2 cellular contexts compared by ENCODE assay signal in the genomic region with DNA sequence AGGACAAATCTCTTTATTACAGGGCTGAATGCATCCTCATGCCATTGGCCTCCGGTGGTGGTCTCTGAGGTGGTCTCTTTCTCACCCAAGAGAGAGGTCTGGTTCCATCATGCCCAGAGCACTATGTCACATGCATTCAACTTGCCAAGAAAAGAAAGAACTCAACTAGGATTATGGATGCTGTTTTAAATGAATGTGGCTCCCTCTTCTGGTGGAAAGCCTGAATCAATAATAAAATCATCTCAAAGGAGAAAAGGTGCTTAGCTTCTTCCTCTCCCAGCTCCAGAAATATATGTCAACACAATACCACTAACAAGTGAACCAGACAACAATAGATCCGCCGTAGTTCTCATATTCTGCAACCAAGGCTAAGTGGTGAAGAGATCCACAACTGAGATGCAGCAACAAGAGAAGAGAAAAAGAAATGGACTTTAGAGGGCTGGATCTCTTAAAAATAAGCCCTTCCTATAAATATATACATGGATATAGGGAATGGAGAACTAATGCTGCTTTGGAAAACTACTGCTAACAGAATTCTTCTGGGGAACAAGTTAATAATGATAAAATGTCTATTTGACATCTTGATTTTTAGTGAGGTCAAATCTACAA.
TF ChIP-seq lines count a peak whose summit lies in the region.

No MANE protein-coding gene starts in this region.

TF ChIP-seq in IMR-90, 13 proteins besides CTCF, POLR2A, EP300 and RAD21:
- TF ChIP-seq SMC3 (IDR thresholded peaks at IDR 0.05; ENCODE audit: low read depth, low read length) = peak; percentile 88
- no peak for TF ChIP-seq FOS (IDR thresholded peaks at IDR 0.05; ENCODE audit: low read depth, low read length)
TF ChIP-seq in IMR-90: peak in this region for 1.

TF ChIP-seq in H1, 55 proteins besides CTCF, POLR2A, EP300 and RAD21:
- TF ChIP-seq TEAD4 (IDR thresholded peaks at IDR 0.05; ENCODE audit: low read depth, low read length) (no peak), CREB1 (IDR thresholded peaks at IDR 0.05) (no peak), HDAC6 (IDR thresholded peaks at IDR 0.05; ENCODE audit: low read depth, low read length) (no peak), BCL11A (IDR thresholded peaks at IDR 0.05; ENCODE audit: low read depth in 2 of 2, low read length in 2 of 2) (no peak), BRCA1 (IDR thresholded peaks at IDR 0.05; ENCODE audit: low read depth, low read length) (no peak), EGR1 (IDR thresholded peaks at IDR 0.05; ENCODE audit: borderline replicate concordance, low read depth, low read length) (no peak), CBX8 (IDR thresholded peaks at IDR 0.05; ENCODE audit: borderline replicate concordance, low read depth, low read length) (no peak), RNF2 (IDR thresholded peaks at IDR 0.05; ENCODE audit: borderline replicate concordance, low read depth, low read length, missing control alignments, poor library complexity, severe bottlenecking) (no peak), EZH2 (IDR thresholded peaks at IDR 0.05; ENCODE audit: low read depth, low read length, severe bottlenecking) (no peak), SP1 (IDR thresholded peaks at IDR 0.05; ENCODE audit: low read depth, low read length) (no peak), SIRT6 (IDR thresholded peaks at IDR 0.05; ENCODE audit: low read length) (no peak), HDAC2 (IDR thresholded peaks at IDR 0.05; ENCODE audit: borderline replicate concordance in 1 of 2, low read depth in 2 of 2, low read length in 2 of 2) (no peak), NRF1 (IDR thresholded peaks at IDR 0.05; ENCODE audit: low read depth, low read length) (no peak), GTF2F1 (IDR thresholded peaks at IDR 0.05; ENCODE audit: borderline replicate concordance, low read depth, low read length) (no peak), ASH2L (IDR thresholded peaks at IDR 0.05; ENCODE audit: low read length) (no peak)
- TF ChIP-seq, protein P1, sequence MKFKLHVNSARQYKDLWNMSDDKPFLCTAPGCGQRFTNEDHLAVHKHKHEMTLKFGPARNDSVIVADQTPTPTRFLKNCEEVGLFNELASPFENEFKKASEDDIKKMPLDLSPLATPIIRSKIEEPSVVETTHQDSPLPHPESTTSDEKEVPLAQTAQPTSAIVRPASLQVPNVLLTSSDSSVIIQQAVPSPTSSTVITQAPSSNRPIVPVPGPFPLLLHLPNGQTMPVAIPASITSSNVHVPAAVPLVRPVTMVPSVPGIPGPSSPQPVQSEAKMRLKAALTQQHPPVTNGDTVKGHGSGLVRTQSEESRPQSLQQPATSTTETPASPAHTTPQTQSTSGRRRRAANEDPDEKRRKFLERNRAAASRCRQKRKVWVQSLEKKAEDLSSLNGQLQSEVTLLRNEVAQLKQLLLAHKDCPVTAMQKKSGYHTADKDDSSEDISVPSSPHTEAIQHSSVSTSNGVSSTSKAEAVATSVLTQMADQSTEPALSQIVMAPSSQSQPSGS (IDR thresholded peaks at IDR 0.05; ENCODE audit: low read length) = no peak
